ENCODE assay signal across 24 cellular contexts in genomic region chr1:83970802-83971201, GRCh38. TPM values are rescaled to one million over a fixed set of nuclear protein-coding genes. Genes with fewer than 3 reads are reported as not detected.
"Had no signal": no experiment of that assay in that cellular context is flagged by ENCODE, and none has a peak within 500 bp of the region (broad histone marks: within the 10 kb centered on the region; RNA-seq: fewer than 3 reads in every experiment).

No MANE protein-coding gene starts in this region.

- H3K27ac Mint-ChIP-seq: activated CD4-positive, alpha-beta memory T cell treated with anti-CD3 and anti-CD28 coated beads, Interleukin-2, amount 10 ng/mL, durations not matched to agents 7 days and 5 days; activated CD4-positive, alpha-beta T cell treated with anti-CD3 and anti-CD28 coated beads, Interleukin-2, amount 10 ng/mL, durations not matched to agents 24 days and 14 days; activated CD8-positive, alpha-beta memory T cell treated with anti-CD3 and anti-CD28 coated beads, Interleukin-2, amount 10 ng/mL, durations not matched to agents 7 days and 5 days; activated naive CD4-positive, alpha-beta T cell treated with anti-CD3 and anti-CD28 coated beads, Interleukin-2, amount 50 U/mL, for 24 hours; naive thymus-derived CD4-positive, alpha-beta T cell; stimulated activated naive CD8-positive, alpha-beta T cell treated with anti-CD3 and anti-CD28 coated beads, Interleukin-15, Interleukin-2, amounts not matched to agents 100 ng/mL and 50 ng/mL, for 24 hours; T-helper 17 cell had no signal

- FAIRE-seq: colon, keratinocyte had no signal

- H3K9me3 ChIP-seq: esophagus squamous epithelium, gastrocnemius medialis, psoas muscle, right atrium auricular region, spleen, suprapubic skin, uterus had no signal

- H3K4me3 ChIP-seq: esophagus squamous epithelium, gastrocnemius medialis, lung, psoas muscle, right atrium auricular region, spleen, suprapubic skin, uterus had no signal

- H3K4me1 Mint-ChIP-seq: activated CD4-positive, alpha-beta memory T cell treated with anti-CD3 and anti-CD28 coated beads, Interleukin-2, amount 10 ng/mL, durations not matched to agents 7 days and 5 days; activated CD4-positive, alpha-beta T cell treated with anti-CD3 and anti-CD28 coated beads, Interleukin-2, amount 10 ng/mL, durations not matched to agents 24 days and 14 days; activated CD8-positive, alpha-beta memory T cell treated with anti-CD3 and anti-CD28 coated beads, Interleukin-2, amount 10 ng/mL, durations not matched to agents 7 days and 5 days; activated naive CD4-positive, alpha-beta T cell treated with anti-CD3 and anti-CD28 coated beads, Interleukin-2, amount 50 U/mL, for 24 hours; central memory CD8-positive, alpha-beta T cell; naive thymus-derived CD4-positive, alpha-beta T cell; T-helper 17 cell had no signal

- H3K9me3 Mint-ChIP-seq: activated CD4-positive, alpha-beta memory T cell treated with anti-CD3 and anti-CD28 coated beads, Interleukin-2, amount 10 ng/mL, durations not matched to agents 7 days and 5 days; activated CD4-positive, alpha-beta T cell treated with anti-CD3 and anti-CD28 coated beads, Interleukin-2, amount 10 ng/mL, durations not matched to agents 24 days and 14 days; activated naive CD4-positive, alpha-beta T cell treated with anti-CD3 and anti-CD28 coated beads, Interleukin-2, amount 50 U/mL, for 24 hours; central memory CD8-positive, alpha-beta T cell; stimulated activated naive CD8-positive, alpha-beta T cell treated with anti-CD3 and anti-CD28 coated beads, Interleukin-15, Interleukin-2, amounts not matched to agents 100 ng/mL and 50 ng/mL, for 24 hours had no signal

- H3K27ac ChIP-seq: esophagus squamous epithelium, gastrocnemius medialis, psoas muscle, spleen, suprapubic skin, uterus had no signal

- H3K4me1 ChIP-seq: esophagus squamous epithelium, spleen, suprapubic skin, uterus had no signal

- H3K36me3 Mint-ChIP-seq: activated CD8-positive, alpha-beta memory T cell treated with anti-CD3 and anti-CD28 coated beads, Interleukin-2, amount 10 ng/mL, durations not matched to agents 7 days and 5 days; activated naive CD4-positive, alpha-beta T cell treated with anti-CD3 and anti-CD28 coated beads, Interleukin-2, amount 50 U/mL, for 24 hours; naive thymus-derived CD4-positive, alpha-beta T cell had no signal

- H3K36me3 ChIP-seq: esophagus squamous epithelium, gastrocnemius medialis, right atrium auricular region, spleen, suprapubic skin, uterus had no signal

- H3K27me3 ChIP-seq: esophagus squamous epithelium, gastrocnemius medialis, right atrium auricular region, spleen, suprapubic skin, uterus had no signal

- DNase-seq: activated CD4-positive, alpha-beta memory T cell treated with anti-CD3 and anti-CD28 coated beads, Interleukin-2, amount 10 ng/mL, durations not matched to agents 7 days and 5 days; activated CD4-positive, alpha-beta T cell treated with anti-CD3 and anti-CD28 coated beads, Interleukin-2, amount 10 ng/mL, durations not matched to agents 24 days and 14 days; activated CD8-positive, alpha-beta memory T cell treated with anti-CD3 and anti-CD28 coated beads, Interleukin-2, amount 10 ng/mL, durations not matched to agents 7 days and 5 days; activated gamma-delta T cell treated with Interleukin-2 at 50 U/mL for 16 hours; activated T-cell treated with anti-CD3 and anti-CD28 coated beads, Interleukin-2, amount 50 U/mL, for 1 hour; anterior cingulate cortex; esophagus squamous epithelium; gastrocnemius medialis; hypothalamus; naive thymus-derived CD4-positive, alpha-beta T cell; psoas muscle; spleen; SW 1271; T-helper 17 cell; trophoblast cell; uterus had no signal

- H3K4me3 Mint-ChIP-seq: activated CD4-positive, alpha-beta memory T cell treated with anti-CD3 and anti-CD28 coated beads, Interleukin-2, amount 10 ng/mL, durations not matched to agents 7 days and 5 days; activated CD4-positive, alpha-beta T cell treated with anti-CD3 and anti-CD28 coated beads, Interleukin-2, amount 10 ng/mL, durations not matched to agents 24 days and 14 days; activated CD8-positive, alpha-beta memory T cell treated with anti-CD3 and anti-CD28 coated beads, Interleukin-2, amount 10 ng/mL, durations not matched to agents 7 days and 5 days; activated naive CD4-positive, alpha-beta T cell treated with anti-CD3 and anti-CD28 coated beads, Interleukin-2, amount 50 U/mL, for 24 hours; central memory CD8-positive, alpha-beta T cell; naive thymus-derived CD4-positive, alpha-beta T cell; stimulated activated naive CD8-positive, alpha-beta T cell treated with anti-CD3 and anti-CD28 coated beads, Interleukin-15, Interleukin-2, amounts not matched to agents 100 ng/mL and 50 ng/mL, for 24 hours; T-helper 17 cell had no signal

- ATAC-seq: activated CD8-positive, alpha-beta memory T cell treated with anti-CD3 and anti-CD28 coated beads, Interleukin-2, amount 10 ng/mL, durations not matched to agents 7 days and 5 days; gastrocnemius medialis; naive thymus-derived CD4-positive, alpha-beta T cell; psoas muscle; T-helper 17 cell had no signal

RNA-seq across cellular contexts. Expression of gene TTLL7, which starts 28.1 kb away (rescaled TPM):
- polyA plus RNA-seq: naive thymus-derived CD4-positive, alpha-beta T cell had no signal
